Comparison of ENCODE assay signal across 1 cellular context in the genomic region with DNA sequence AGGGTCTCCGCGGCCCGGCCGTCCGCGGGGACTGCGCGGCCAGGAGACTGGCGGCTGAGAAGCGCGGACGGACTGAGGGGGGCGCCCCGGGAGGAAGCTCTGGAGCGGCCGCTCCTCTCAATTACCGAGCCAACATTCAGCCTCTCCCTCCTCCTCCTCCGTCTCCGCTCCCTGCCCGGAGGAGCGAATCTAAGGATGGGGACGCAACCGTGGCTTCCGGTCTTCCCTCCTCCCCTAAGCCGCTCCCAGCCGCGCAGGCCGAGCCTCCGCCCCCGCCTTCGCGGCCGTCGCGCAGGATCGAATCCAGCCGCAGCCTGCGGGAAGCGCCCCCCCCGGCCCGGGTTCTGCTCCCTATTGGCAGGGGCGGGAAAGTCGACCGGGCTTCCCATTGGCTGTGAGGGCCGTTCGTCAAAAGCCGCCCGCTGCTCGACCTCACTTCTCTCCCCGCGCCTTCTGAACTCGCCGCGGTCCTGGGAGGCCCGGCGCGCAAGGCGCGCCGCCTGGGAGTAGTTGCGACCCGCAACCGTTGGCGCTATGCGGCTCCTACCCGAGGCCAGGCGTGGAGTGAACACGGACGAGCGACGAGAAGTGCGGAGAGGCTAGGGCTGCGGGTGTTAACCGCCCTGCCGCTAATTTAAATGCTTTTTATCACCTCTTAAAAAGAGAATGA.
TF ChIP-seq lines count a peak whose summit lies in the region.

Gene HNRNPLL (minus strand): TSS at position 197 of the 670 bp plus-strand sequence. CDS start 302 bp downstream, outside the sequence.

TF ChIP-seq in K562, 482 proteins besides CTCF, POLR2A, EP300 and RAD21 (continued from another document and continues in another):
- TF ChIP-seq ZNF318 (IDR thresholded peaks at IDR 0.05; ENCODE audit: borderline replicate concordance in 1 of 2, low read depth in 1 of 2): no peak
- no peak for TF ChIP-seq ZKSCAN8 (CRISPR knock-in tag; IDR thresholded peaks at IDR 0.05)
- no peak for TF ChIP-seq KHSRP (IDR thresholded peaks at IDR 0.05)
- TF ChIP-seq ZC3H8 (IDR thresholded peaks at IDR 0.05): no peak
- TF ChIP-seq KAT8 (IDR thresholded peaks at IDR 0.05; ENCODE audit: low read depth): no peak
- TF ChIP-seq BCLAF1 (IDR thresholded peaks at IDR 0.05; ENCODE audit: borderline replicate concordance in 1 of 2, control insufficient read depth in 1 of 2, low read depth in 2 of 2, low read length in 1 of 2): peak in 1 of 2 experiments; percentile 64; a peak in 1 of 4 replicates
- no peak for TF ChIP-seq ZNF354B (CRISPR knock-in tag; IDR thresholded peaks at IDR 0.05)
- no peak for TF ChIP-seq NFE2 (IDR thresholded peaks at IDR 0.05; ENCODE audit: low read depth)
- TF ChIP-seq ARID3A (IDR thresholded peaks at IDR 0.05; ENCODE audit: borderline replicate concordance, low read depth, low read length): peak; percentile 45; the same call in 1 of the 2 replicates
- no peak for TF ChIP-seq ZFP30 (CRISPR knock-in tag; IDR thresholded peaks at IDR 0.05; ENCODE audit: borderline replicate concordance)
- no peak for TF ChIP-seq SLC30A9 (CRISPR knock-in tag; IDR thresholded peaks at IDR 0.05)
- no peak for TF ChIP-seq HDAC3 (IDR thresholded peaks at IDR 0.05; ENCODE audit: borderline replicate concordance, partially characterized antibody)
- TF ChIP-seq RUNX1 (IDR thresholded peaks at IDR 0.05; ENCODE audit: low read depth): no peak
- TF ChIP-seq EZH2 (IDR thresholded peaks at IDR 0.05; ENCODE audit: borderline replicate concordance, low read depth, low read length): no peak
- TF ChIP-seq, protein P1, sequence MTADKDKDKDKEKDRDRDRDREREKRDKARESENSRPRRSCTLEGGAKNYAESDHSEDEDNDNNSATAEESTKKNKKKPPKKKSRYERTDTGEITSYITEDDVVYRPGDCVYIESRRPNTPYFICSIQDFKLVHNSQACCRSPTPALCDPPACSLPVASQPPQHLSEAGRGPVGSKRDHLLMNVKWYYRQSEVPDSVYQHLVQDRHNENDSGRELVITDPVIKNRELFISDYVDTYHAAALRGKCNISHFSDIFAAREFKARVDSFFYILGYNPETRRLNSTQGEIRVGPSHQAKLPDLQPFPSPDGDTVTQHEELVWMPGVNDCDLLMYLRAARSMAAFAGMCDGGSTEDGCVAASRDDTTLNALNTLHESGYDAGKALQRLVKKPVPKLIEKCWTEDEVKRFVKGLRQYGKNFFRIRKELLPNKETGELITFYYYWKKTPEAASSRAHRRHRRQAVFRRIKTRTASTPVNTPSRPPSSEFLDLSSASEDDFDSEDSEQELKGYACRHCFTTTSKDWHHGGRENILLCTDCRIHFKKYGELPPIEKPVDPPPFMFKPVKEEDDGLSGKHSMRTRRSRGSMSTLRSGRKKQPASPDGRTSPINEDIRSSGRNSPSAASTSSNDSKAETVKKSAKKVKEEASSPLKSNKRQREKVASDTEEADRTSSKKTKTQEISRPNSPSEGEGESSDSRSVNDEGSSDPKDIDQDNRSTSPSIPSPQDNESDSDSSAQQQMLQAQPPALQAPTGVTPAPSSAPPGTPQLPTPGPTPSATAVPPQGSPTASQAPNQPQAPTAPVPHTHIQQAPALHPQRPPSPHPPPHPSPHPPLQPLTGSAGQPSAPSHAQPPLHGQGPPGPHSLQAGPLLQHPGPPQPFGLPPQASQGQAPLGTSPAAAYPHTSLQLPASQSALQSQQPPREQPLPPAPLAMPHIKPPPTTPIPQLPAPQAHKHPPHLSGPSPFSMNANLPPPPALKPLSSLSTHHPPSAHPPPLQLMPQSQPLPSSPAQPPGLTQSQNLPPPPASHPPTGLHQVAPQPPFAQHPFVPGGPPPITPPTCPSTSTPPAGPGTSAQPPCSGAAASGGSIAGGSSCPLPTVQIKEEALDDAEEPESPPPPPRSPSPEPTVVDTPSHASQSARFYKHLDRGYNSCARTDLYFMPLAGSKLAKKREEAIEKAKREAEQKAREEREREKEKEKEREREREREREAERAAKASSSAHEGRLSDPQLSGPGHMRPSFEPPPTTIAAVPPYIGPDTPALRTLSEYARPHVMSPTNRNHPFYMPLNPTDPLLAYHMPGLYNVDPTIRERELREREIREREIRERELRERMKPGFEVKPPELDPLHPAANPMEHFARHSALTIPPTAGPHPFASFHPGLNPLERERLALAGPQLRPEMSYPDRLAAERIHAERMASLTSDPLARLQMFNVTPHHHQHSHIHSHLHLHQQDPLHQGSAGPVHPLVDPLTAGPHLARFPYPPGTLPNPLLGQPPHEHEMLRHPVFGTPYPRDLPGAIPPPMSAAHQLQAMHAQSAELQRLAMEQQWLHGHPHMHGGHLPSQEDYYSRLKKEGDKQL (CRISPR knock-in tag; IDR thresholded peaks at IDR 0.05; ENCODE audit: borderline replicate concordance): no peak
- no peak for TF ChIP-seq DNMT1 (IDR thresholded peaks at IDR 0.05)
- TF ChIP-seq, protein P2, sequence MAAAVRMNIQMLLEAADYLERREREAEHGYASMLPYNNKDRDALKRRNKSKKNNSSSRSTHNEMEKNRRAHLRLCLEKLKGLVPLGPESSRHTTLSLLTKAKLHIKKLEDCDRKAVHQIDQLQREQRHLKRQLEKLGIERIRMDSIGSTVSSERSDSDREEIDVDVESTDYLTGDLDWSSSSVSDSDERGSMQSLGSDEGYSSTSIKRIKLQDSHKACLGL (CRISPR knock-in tag; IDR thresholded peaks at IDR 0.05; ENCODE audit: borderline replicate concordance, poor library complexity, severe bottlenecking): no peak
- no peak for TF ChIP-seq STAG1 (CRISPR knock-in tag; IDR thresholded peaks at IDR 0.05; ENCODE audit: borderline replicate concordance)
- TF ChIP-seq ZNF668 (CRISPR knock-in tag; IDR thresholded peaks at IDR 0.05): no peak
- no peak for TF ChIP-seq NFATC3 (IDR thresholded peaks at IDR 0.05)
- TF ChIP-seq CEBPB (tag; IDR thresholded peaks at IDR 0.05): no peak
- no peak for TF ChIP-seq MEF2A (IDR thresholded peaks at IDR 0.05; ENCODE audit: control insufficient read depth, low read depth, low read length)
- TF ChIP-seq LEF1 (IDR thresholded peaks at IDR 0.05): no peak
- no peak for TF ChIP-seq NFIX (CRISPR knock-in tag; IDR thresholded peaks at IDR 0.05; ENCODE audit: low read depth)
- no peak for TF ChIP-seq CBX5 (IDR thresholded peaks at IDR 0.05; ENCODE audit: borderline replicate concordance, low read depth)
- peak; percentile 39; the same call in 1 of the 2 replicates for TF ChIP-seq HCFC1 (IDR thresholded peaks at IDR 0.05; ENCODE audit: low read depth, low read length)
- no peak for TF ChIP-seq CREBBP (IDR thresholded peaks at IDR 0.05; ENCODE audit: low read depth, low read length)
- peak; percentile 6 for TF ChIP-seq ZNF146 (CRISPR knock-in tag; IDR thresholded peaks at IDR 0.05; ENCODE audit: unreplicated experiment)
- TF ChIP-seq MYC (IDR thresholded peaks at IDR 0.05; ENCODE audit: low read depth, low read length): no peak; the same call in none of the 2 replicates
- TF ChIP-seq MYC (CRISPR knock-in tag; IDR thresholded peaks at IDR 0.05; ENCODE audit: borderline replicate concordance, low read depth): 0 out of 2 replicates have a peak, but pooled peaks have one; percentile 55
- TF ChIP-seq ZNF398 (CRISPR knock-in tag; IDR thresholded peaks at IDR 0.05): no peak
- no peak for TF ChIP-seq PYGO2 (tag; IDR thresholded peaks at IDR 0.05)
- no peak for TF ChIP-seq ZNF766 (CRISPR knock-in tag; conservative IDR thresholded peaks at IDR 0.05)
